Comparison of ENCODE assay signal across 26 cellular contexts in genomic region chr15:69602921-69603320, GRCh38.
"Had no signal": no experiment of that assay in that cellular context is flagged by ENCODE, and none has a peak within 500 bp of the region (broad histone marks: within the 10 kb centered on the region; RNA-seq: fewer than 3 reads in every experiment).

No MANE protein-coding gene starts in this region.

- H3K27ac ChIP-seq: ascending aorta, SJCRH30 had no signal

- H3K4me3 ChIP-seq: ascending aorta, body of pancreas, SJCRH30 had no signal

- ATAC-seq: activated CD8-positive, alpha-beta T cell treated with anti-CD3 and anti-CD28 coated beads, Interleukin-2, amount 10 ng/mL, durations not matched to agents 7 days and 5 days; activated naive CD4-positive, alpha-beta T cell treated with anti-CD3 and anti-CD28 coated beads, Interleukin-2, amount 50 U/mL, for 72 hours; activated naive CD8-positive, alpha-beta T cell treated with anti-CD3 and anti-CD28 coated beads, Interleukin-2, amount 50 U/mL, for 24 hours had no signal

- H3K9me3 ChIP-seq: ascending aorta, body of pancreas, SJCRH30, SK-N-SH had no signal

- H3K4me1 ChIP-seq: SJCRH30 had no signal

- H3K36me3 ChIP-seq: ascending aorta, SJCRH30 had no signal

- DNase-seq: activated CD4-positive, alpha-beta T cell treated with anti-CD3 and anti-CD28 coated beads for 48 hours; activated CD4-positive, alpha-beta T cell treated with anti-CD3 and anti-CD28 coated beads, Interleukin-2, amount 50 U/mL, for 4 hours; activated CD4-positive, CD25-positive, alpha-beta regulatory T cell treated with anti-CD3 and anti-CD28 coated beads, Interleukin-2, amount 50 U/mL, for 72 hours; activated CD8-positive, alpha-beta T cell treated with anti-CD3 and anti-CD28 coated beads, Interleukin-2, amount 10 ng/mL, durations not matched to agents 7 days and 5 days; activated effector memory CD4-positive, alpha-beta T cell treated with anti-CD3 and anti-CD28 coated beads, Interleukin-2, amount 50 U/mL, for 16 hours; activated naive CD4-positive, alpha-beta T cell treated with Interleukin-2 at 50 U/mL for 16 hours; activated naive CD8-positive, alpha-beta T cell treated with anti-CD3 and anti-CD28 coated beads, Interleukin-2, amount 50 U/mL, for 24 hours; activated T-cell treated with anti-CD3 and anti-CD28 coated beads, Interleukin-2, amount 50 U/mL, for 1 hour; amniotic stem cell; Kasumi-1; KBM-7; NCI-H1048; NCI-H146; NCI-H187 treated with DMSO at 0.1 percent for 48 hours; NCI-H2081 treated with DMSO at 0.1 percent for 48 hours; NCI-H446; NCI-H526; NCI-H82; Right ventricle myocardium superior; RPMI8226; SJCRH30; SK-N-SH; T-helper 1 cell had no signal

- H3K27me3 ChIP-seq: ascending aorta, body of pancreas, SJCRH30 had no signal
